32 cellular contexts compared by ENCODE assay signal in the genomic region with DNA sequence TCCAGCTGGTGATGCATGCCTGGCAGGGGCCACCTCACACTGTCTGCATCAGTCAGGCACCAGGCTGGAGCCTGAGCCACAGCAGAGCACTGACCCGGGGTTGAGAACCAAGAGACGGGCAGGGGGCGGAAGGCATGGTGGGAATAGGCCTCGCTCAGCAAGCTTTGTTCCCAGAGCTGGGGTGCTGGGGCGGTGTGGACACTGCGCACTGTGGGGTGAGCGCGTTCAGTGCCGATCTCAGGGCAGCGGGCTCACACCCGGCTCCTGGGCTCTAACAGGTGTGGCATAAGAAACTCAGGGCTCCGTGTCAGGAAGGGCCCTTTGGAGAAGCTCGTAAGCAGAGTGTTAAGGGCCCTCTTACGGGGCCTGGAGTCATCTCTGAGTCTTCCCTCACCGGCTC. TPM values are rescaled to one million over a fixed set of nuclear protein-coding genes. Genes with fewer than 3 reads are reported as not detected.
DNase-seq lines count a peak whose midpoint lies in the region; ATAC-seq and TF ChIP-seq lines count a peak whose summit lies in the region.
"Had no signal": no experiment of that assay in that cellular context is flagged by ENCODE, and none has a peak within 500 bp of the region (broad histone marks: within the 10 kb centered on the region; RNA-seq: fewer than 3 reads in every experiment).

No MANE protein-coding gene starts in this region.

- peak overlapping the region; percentile 37; the same call in 1 of the 2 replicates for H3K4me3 ChIP-seq in Jurkat, Clone E6-1 (ENCODE audit: low read length)
- no peak overlapping the region for H3K4me3 ChIP-seq in thymus (ENCODE audit: low read length)
- H3K4me3 ChIP-seq: ascending aorta, cardiac muscle cell, psoas muscle, SJCRH30, tibial nerve had no signal

- ATAC-seq in activated naive CD4-positive, alpha-beta T cell treated with anti-CD3 and anti-CD28 coated beads, Interleukin-2, amount 50 U/mL, for 72 hours = no peak
- ATAC-seq in GM19035 (IDR thresholded peaks at IDR 0.05; ENCODE audit: unreplicated experiment) (no peak), GM18511 (IDR thresholded peaks at IDR 0.05; ENCODE audit: unreplicated experiment) (no peak), HG03457 (IDR thresholded peaks at IDR 0.05; ENCODE audit: unreplicated experiment) (no peak)

- H3K4me1 ChIP-seq in thymus (ENCODE audit: control insufficient read depth, insufficient read depth, low read length) = no peaks in the 10 kb centered on the region
- H3K4me1 ChIP-seq: Caco-2, psoas muscle, SJCRH30, tibial nerve had no signal

- no peaks in the 10 kb centered on the region for H3K36me3 Mint-ChIP-seq in activated naive CD4-positive, alpha-beta T cell treated with anti-CD3 and anti-CD28 coated beads, Interleukin-2, amount 10 ng/mL, durations not matched to agents 7 days and 5 days
- no peaks in the 10 kb centered on the region for H3K36me3 Mint-ChIP-seq in activated naive CD4-positive, alpha-beta T cell treated with anti-CD3 and anti-CD28 coated beads, Interleukin-2, amount 50 U/mL, for 72 hours
- peaks cover 3% of the 10 kb centered on the region for H3K36me3 Mint-ChIP-seq in chondrocyte (ENCODE audit: low read depth)
- H3K36me3 Mint-ChIP-seq: memory B cell had no signal

- H3K9me3 ChIP-seq in thymus (ENCODE audit: control insufficient read depth) = no peaks in the 10 kb centered on the region
- H3K9me3 ChIP-seq: ascending aorta, Caco-2, psoas muscle, SJCRH30, tibial nerve had no signal

- H3K4me3 Mint-ChIP-seq in activated naive CD4-positive, alpha-beta T cell treated with anti-CD3 and anti-CD28 coated beads, Interleukin-2, amount 10 ng/mL, durations not matched to agents 7 days and 5 days = no peak overlapping the region
- no peak overlapping the region for H3K4me3 Mint-ChIP-seq in chondrocyte (ENCODE audit: unreplicated experiment)
- H3K4me3 Mint-ChIP-seq: B cell, H9, memory B cell had no signal

- no peaks in the 10 kb centered on the region for H3K36me3 ChIP-seq in thymus (ENCODE audit: control insufficient read depth, insufficient read depth)
- H3K36me3 ChIP-seq: ascending aorta, cardiac muscle cell, SJCRH30, tibial nerve, WERI-Rb-1 had no signal

- CTCF ChIA-PET in activated naive CD4-positive, alpha-beta T cell treated with anti-CD3 and anti-CD28 coated beads, Interleukin-2, amount 10 ng/mL, durations not matched to agents 7 days and 5 days (lab: Charles Lee) = interaction anchor here (0.5 to 0.7 kb wide), 2 partner anchors 62 to 75 kb away, joined by 3 read pairs; no protein-coding TSS in a partner anchor

- peaks cover 67% of the 10 kb centered on the region for H3K27me3 Mint-ChIP-seq in activated naive CD4-positive, alpha-beta T cell treated with anti-CD3 and anti-CD28 coated beads, Interleukin-2, amount 10 ng/mL, durations not matched to agents 7 days and 5 days
- no peaks in the 10 kb centered on the region for H3K27me3 Mint-ChIP-seq in chondrocyte (ENCODE audit: low read depth)

- peak overlapping the region; percentile 21 for H3K27ac ChIP-seq in thymus (ENCODE audit: low read depth)
- H3K27ac ChIP-seq: ascending aorta, cardiac muscle cell, psoas muscle, SJCRH30, tibial nerve, WERI-Rb-1 had no signal

- peaks cover 40% of the 10 kb centered on the region for H3K4me1 Mint-ChIP-seq in activated naive CD4-positive, alpha-beta T cell treated with anti-CD3 and anti-CD28 coated beads, Interleukin-2, amount 10 ng/mL, durations not matched to agents 7 days and 5 days
- peaks cover 81% of the 10 kb centered on the region for H3K4me1 Mint-ChIP-seq in chondrocyte (ENCODE audit: low read depth)
- H3K4me1 Mint-ChIP-seq: H9 had no signal

- H3K27ac Mint-ChIP-seq in activated naive CD4-positive, alpha-beta T cell treated with anti-CD3 and anti-CD28 coated beads, Interleukin-2, amount 10 ng/mL, durations not matched to agents 7 days and 5 days = peak overlapping the region; percentile 83
- no peak overlapping the region for H3K27ac Mint-ChIP-seq in activated naive CD4-positive, alpha-beta T cell treated with anti-CD3 and anti-CD28 coated beads, Interleukin-2, amount 50 U/mL, for 72 hours
- H3K27ac Mint-ChIP-seq in chondrocyte (ENCODE audit: unreplicated experiment) = peak overlapping the region; percentile 59

- no peaks in the 10 kb centered on the region for H3K27me3 ChIP-seq in thymus (ENCODE audit: control insufficient read depth, insufficient read depth)
- H3K27me3 ChIP-seq: ascending aorta, SJCRH30, tibial nerve had no signal

- WGBS in thymus = 97% methylated on average over 15 of the region's 15 CpGs

- H3K9me3 Mint-ChIP-seq in activated naive CD4-positive, alpha-beta T cell treated with anti-CD3 and anti-CD28 coated beads, Interleukin-2, amount 10 ng/mL, durations not matched to agents 7 days and 5 days = no peaks in the 10 kb centered on the region
- no peaks in the 10 kb centered on the region for H3K9me3 Mint-ChIP-seq in activated naive CD4-positive, alpha-beta T cell treated with anti-CD3 and anti-CD28 coated beads, Interleukin-2, amount 50 U/mL, for 72 hours
- no peaks in the 10 kb centered on the region for H3K9me3 Mint-ChIP-seq in chondrocyte (ENCODE audit: low read depth)
- H3K9me3 Mint-ChIP-seq: H9, memory B cell had no signal

- no peak for DNase-seq in activated naive CD4-positive, alpha-beta T cell treated with anti-CD3 and anti-CD28 coated beads, Interleukin-2, amount 10 ng/mL, durations not matched to agents 7 days and 5 days
- DNase-seq in activated naive CD4-positive, alpha-beta T cell treated with anti-CD3 and anti-CD28 coated beads, Interleukin-2, amount 50 U/mL, for 72 hours (ENCODE audit: low spot score in 2 of 2) = no peak
- DNase-seq in Jurkat, Clone E6-1 (ENCODE audit: low read depth, low spot score) = no peak
- no peak for DNase-seq in chondrocyte (ENCODE audit: low spot score)
- DNase-seq: ACHN; activated CD4-positive, alpha-beta T cell treated with anti-CD3 and anti-CD28 coated beads, Interleukin-2, amount 50 U/mL, for 48 hours; activated effector memory CD4-positive, alpha-beta T cell treated with Interleukin-2 at 50 U/mL for 16 hours; Caco-2; cortex of kidney; DMS53; effector memory CD4-positive, alpha-beta T cell; H9; NCI-H1092 treated with DMSO at 0.1 percent for 48 hours; NCI-H1694 treated with DMSO at 0.1 percent for 48 hours; NCI-H446 treated with DMSO at 0.1 percent for 48 hours; NCI-H774; nucleus accumbens; psoas muscle; SJCRH30; stimulated activated CD4-positive, alpha-beta T cell treated with anti-CD3 and anti-CD28 coated beads, Interleukin-4, amount 100 ng/mL, for 1 hour; SW 1271; WERI-Rb-1 had no signal

- TF ChIP-seq CTCF in chondrocyte (IDR thresholded peaks at IDR 0.05) = no peak

RNA-seq across cellular contexts. Expression of a gene that starts 15.7 kb away (rescaled TPM):
- 1 to 10 TPM; 1.0 to 1.7 TPM for total RNA-seq in activated naive CD4-positive, alpha-beta T cell treated with anti-CD3 and anti-CD28 coated beads, Interleukin-2, amount 50 U/mL, for 72 hours
- polyA plus RNA-seq in Jurkat, Clone E6-1 (2012; ENCODE audit: insufficient read depth, insufficient read length) = 1.2 TPM
- 58.8 to 66.2 TPM (median 59.5 TPM) in 3 replicates for total RNA-seq in chondrocyte
- polyA plus RNA-seq in thymus = 8.2 TPM
- total RNA-seq: G401 had no signal

Comparison
In these comparisons a context has a peak if more than half of its experiments do, and no peak if none do; other contexts are left out.
1. H3K27ac Mint-ChIP-seq: peak in activated naive CD4-positive, alpha-beta T cell treated with anti-CD3 and anti-CD28 coated beads, Interleukin-2, amount 10 ng/mL, durations not matched to agents 7 days and 5 days (single experiment) and chondrocyte (single experiment); none in activated naive CD4-positive, alpha-beta T cell treated with anti-CD3 and anti-CD28 coated beads, Interleukin-2, amount 50 U/mL, for 72 hours (0 of 2).
2. RNA of a gene that starts 15.7 kb away (total RNA-seq): 58.8 to 66.2 TPM in chondrocyte; 1.0 to 1.7 TPM in activated naive CD4-positive, alpha-beta T cell treated with anti-CD3 and anti-CD28 coated beads, Interleukin-2, amount 50 U/mL, for 72 hours; every median in the first group is over 10 times any median in the second.